ENCODE assay signal across 11 cellular contexts in the genomic region with DNA sequence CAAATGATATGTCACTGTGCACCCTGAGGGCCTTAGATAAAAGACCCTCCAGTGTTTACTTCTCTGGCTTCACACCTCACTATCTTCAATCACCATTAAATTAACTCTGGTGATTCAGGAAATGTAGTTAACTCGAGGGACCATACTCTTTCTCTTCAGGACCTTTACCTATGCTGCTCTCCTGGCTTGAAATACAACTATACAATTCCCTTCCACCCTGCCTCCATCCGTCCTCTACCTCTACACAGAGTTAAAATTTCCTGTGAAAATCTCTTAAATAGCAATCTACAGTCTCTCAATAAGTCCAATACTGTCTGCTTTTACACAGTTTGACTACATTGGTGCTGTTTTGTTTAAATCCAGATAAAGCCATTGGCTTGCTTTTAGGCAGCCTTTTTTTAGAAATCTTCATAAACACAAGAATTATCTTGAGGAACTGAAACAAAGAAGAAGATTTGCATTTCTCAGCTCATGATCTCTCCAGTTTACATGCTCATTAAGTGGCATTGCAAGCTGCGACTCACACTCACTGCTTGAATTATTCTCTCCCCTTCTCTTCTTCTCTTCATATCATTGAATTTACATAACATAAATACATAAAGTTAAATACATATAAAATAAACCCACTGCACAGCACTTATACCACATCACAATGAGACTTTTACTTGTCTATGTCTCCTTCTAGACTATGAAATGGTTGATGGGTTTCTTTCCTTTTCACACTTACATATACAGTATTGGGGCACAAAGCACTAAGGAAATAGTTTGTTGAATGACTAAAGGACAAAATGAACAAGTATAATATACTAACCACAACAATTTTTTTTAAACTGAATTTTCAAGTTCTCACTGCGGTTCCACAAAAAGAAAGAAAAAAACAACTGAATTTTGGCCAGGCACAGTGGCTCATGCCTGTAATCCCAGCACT.
DNase-seq lines count a peak whose midpoint lies in the region; ATAC-seq lines count a peak whose summit lies in the region.
"Had no signal": no experiment of that assay in that cellular context is flagged by ENCODE, and none has a peak within 500 bp of the region (broad histone marks: within the 10 kb centered on the region; RNA-seq: fewer than 3 reads in every experiment).

No MANE protein-coding gene starts in this region.

- ATAC-seq in HG02759 (IDR thresholded peaks at IDR 0.05; ENCODE audit: unreplicated experiment) (peak; percentile 95), HG03521 (IDR thresholded peaks at IDR 0.05; ENCODE audit: unreplicated experiment) (peak; percentile 96)
- ATAC-seq: natural killer cell had no signal

- DNase-seq in CD1c-positive myeloid dendritic cell (ENCODE audit: extremely low spot score) (peak; percentile 1), GM19240 (ENCODE audit: insufficient read length, low spot score) (peak; percentile 35), NCI-H774 (lab: John Stamatoyannopoulos, UW) (no peak), superior temporal gyrus (ENCODE audit: extremely low spot score) (no peak), Ammon's horn (ENCODE audit: low spot score) (no peak)
- no peak for DNase-seq in central memory CD4-positive, alpha-beta T cell
- DNase-seq: activated naive CD4-positive, alpha-beta T cell treated with anti-CD3 and anti-CD28 coated beads for 36 hours; natural killer cell; WERI-Rb-1 had no signal

Comparison
In these comparisons a context has a peak if more than half of its experiments do, and no peak if none do; other contexts are left out.
1. DNase-seq: peak in CD1c-positive myeloid dendritic cell (single experiment) and GM19240 (single experiment); none in NCI-H774 (single experiment), superior temporal gyrus (single experiment), Ammon's horn (single experiment) and central memory CD4-positive, alpha-beta T cell (single experiment).